22 cellular contexts compared by ENCODE assay signal in genomic region chr3:59496250-59496649, GRCh38.
DNase-seq lines count a peak whose midpoint lies in the region; ATAC-seq, FAIRE-seq and TF ChIP-seq lines count a peak whose summit lies in the region.
"Had no signal": no experiment of that assay in that cellular context is flagged by ENCODE, and none has a peak within 500 bp of the region (broad histone marks: within the 10 kb centered on the region; RNA-seq: fewer than 3 reads in every experiment).

No MANE protein-coding gene starts in this region.

- H4K20me1 ChIP-seq in GM23338 (replicated peaks; ENCODE audit: insufficient read depth) (no peaks in the 10 kb centered on the region), GM12878 (ENCODE audit: control insufficient read depth, insufficient read depth) (no peaks in the 10 kb centered on the region)
- H4K20me1 ChIP-seq: BLaER1 treated with 17β-estradiol and CSF1 and Interleukin-3, amounts not matched to agents 10 nM and 100 nM had no signal

- no peaks in the 10 kb centered on the region for H3K27me3 Mint-ChIP-seq in GM23338 (ENCODE audit: insufficient read depth, low read depth, poor library complexity)
- H3K27me3 Mint-ChIP-seq: CD4-positive, alpha-beta T cell had no signal

- no peaks in the 10 kb centered on the region for H3K27me3 ChIP-seq in GM23338 (ENCODE audit: insufficient read depth)
- no peaks in the 10 kb centered on the region for H3K27me3 ChIP-seq in GM12878 (replicated peaks in 1 of 2; ENCODE audit: control insufficient read depth in 2 of 2, insufficient read depth in 2 of 2, low read length in 1 of 2)
- H3K27me3 ChIP-seq: BE2C; BLaER1 treated with 17β-estradiol and CSF1 and Interleukin-3, amounts not matched to agents 10 nM and 100 nM had no signal

- FAIRE-seq in GM12878 (lab: Jason Lieb, UNC) = no peak
- FAIRE-seq: A204.1, D721Med, G401.6, GM12891 had no signal

- no TSS peak for BruUV-seq in GM12878 (replicated peaks; lab: Mats Ljungman, UMichigan)

- H3K27ac Mint-ChIP-seq in GM23338 = no peak overlapping the region
- H3K27ac Mint-ChIP-seq: CD4-positive, alpha-beta T cell; CD8-positive, alpha-beta T cell had no signal

- H3K9me3 Mint-ChIP-seq in GM23338 = no peaks in the 10 kb centered on the region
- H3K9me3 Mint-ChIP-seq: CD4-positive, alpha-beta T cell; CD8-positive, alpha-beta T cell had no signal

- H3K79me2 ChIP-seq in GM23338 (replicated peaks; ENCODE audit: insufficient read depth) (no peaks in the 10 kb centered on the region), GM12878 (ENCODE audit: control insufficient read depth, insufficient read depth, low read length) (no peaks in the 10 kb centered on the region)

- RAD21 ChIA-PET in GM12878 (lab: Charles Lee; ENCODE audit: unreplicated experiment) = interaction anchor here (1.2 to 1.5 kb wide), 2 partner anchors 30 to 70 kb away, joined by 3 read pairs; no protein-coding TSS in a partner anchor

- no peaks in the 10 kb centered on the region for H3K9me3 ChIP-seq in GM12878 (replicated peaks; ENCODE audit: control insufficient read depth, insufficient read depth, low read length)
- H3K9me3 ChIP-seq: BE2C, Caco-2 had no signal

- ATAC-seq in GM23338 = no peak
- no peak for ATAC-seq in GM12878
- ATAC-seq in HG03521 (IDR thresholded peaks at IDR 0.05; ENCODE audit: unreplicated experiment) = no peak
- ATAC-seq in HG02981 (IDR thresholded peaks at IDR 0.05; ENCODE audit: unreplicated experiment) = no peak
- no peak for ATAC-seq in GM21723 (IDR thresholded peaks at IDR 0.05; ENCODE audit: unreplicated experiment)
- ATAC-seq: CD8-positive, alpha-beta T cell had no signal

- H3K4me2 ChIP-seq in GM23338 (no peak overlapping the region), GM12878 (ENCODE audit: control insufficient read depth, insufficient read depth) (no peak overlapping the region; the same call in 1 of the 2 replicates)

- H3K4me1 Mint-ChIP-seq in GM23338 = no peaks in the 10 kb centered on the region

- TF ChIP-seq RAD21 in GM12878 (IDR thresholded peaks at IDR 0.05; ENCODE audit: insufficient read depth, low read depth, low read length) = no peak

- 34% methylated on average over 5 of the region's 5 CpGs for WGBS in GM12878 (ENCODE audit: insufficient coverage, insufficient replicate concordance, low lambda C conversion rate, missing lambda C conversion rate)

- POLR2A ChIA-PET in GM12878 (lab: Charles Lee) = interaction anchor here (0.6 kb wide), 1 partner anchor 162 kb away, joined by 6 read pairs; no protein-coding TSS in a partner anchor

- no peak for TF ChIP-seq EP300 in GM12878 (IDR thresholded peaks at IDR 0.05; ENCODE audit: borderline replicate concordance in 1 of 2, control insufficient read depth in 1 of 2, low read depth in 2 of 2, low read length in 2 of 2)

- no peaks in the 10 kb centered on the region for H3K9me2 ChIP-seq in GM23338 (ENCODE audit: insufficient read depth)

- H3K4me3 ChIP-seq in GM12865 (ENCODE audit: low read depth, low read length) = no peak overlapping the region
- H3K4me3 ChIP-seq in GM23338 = no peak overlapping the region
- no peak overlapping the region for H3K4me3 ChIP-seq in GM12878
- H3K4me3 ChIP-seq: BLaER1 treated with 17β-estradiol and CSF1 and Interleukin-3, amounts not matched to agents 10 nM and 100 nM had no signal

- H3K27ac ChIP-seq in GM23338 (ENCODE audit: low read depth) = no peak overlapping the region
- H3K27ac ChIP-seq in GM12878 (ENCODE audit: control insufficient read depth, insufficient read depth) = no peak overlapping the region
- H3K27ac ChIP-seq: BLaER1 treated with 17β-estradiol and CSF1 and Interleukin-3, amounts not matched to agents 10 nM and 100 nM; C4-2B had no signal

- peak; percentile 22 for DNase-seq in GM12865 (ENCODE audit: low read depth)
- DNase-seq in GM23338 (ENCODE audit: low spot score) = no peak
- DNase-seq in GM12878 (ENCODE audit: low read depth, low spot score) = no peak
- no peak for DNase-seq in effector CD8-positive, alpha-beta T cell (lab: John Stamatoyannopoulos, UW)
- DNase-seq: 8988T; ACHN; BE2C; Caco-2; Calu3; CD4-positive, alpha-beta T cell; CD8-positive, alpha-beta T cell; DMS79 treated with DMSO at 0.1 percent for 48 hours; GF-D8 had no signal

- no peaks in the 10 kb centered on the region for H3F3A ChIP-seq in GM23338 (replicated peaks; ENCODE audit: low read depth)

- SMC1A ChIA-PET in GM12878 (lab: Charles Lee; ENCODE audit: uncharacterized antibody, unreplicated experiment) = interaction anchor here (0.8 to 1.3 kb wide), 11 partner anchors 10 to 312 kb away, joined by 3 to 5 read pairs (median 4); no protein-coding TSS in a partner anchor

- intact Hi-C loops in GM12878 (cut with micrococcal nuclease; ENCODE audit: unreplicated experiment) = no loop called here

- H3K36me3 ChIP-seq in GM23338 (ENCODE audit: insufficient read depth) (no peaks in the 10 kb centered on the region), GM12878 (ENCODE audit: control insufficient read depth in 2 of 2, insufficient read depth in 2 of 2, low read length in 1 of 2) (no peaks in the 10 kb centered on the region)
- H3K36me3 ChIP-seq: BE2C; BLaER1 treated with 17β-estradiol and CSF1 and Interleukin-3, amounts not matched to agents 10 nM and 100 nM had no signal

- in situ Hi-C loops in GM12878 (cut with MboI) = no loop called here

- H3K4me1 ChIP-seq in GM23338 (ENCODE audit: insufficient read depth) (no peaks in the 10 kb centered on the region), GM12878 (ENCODE audit: control insufficient read depth, insufficient read depth, low read length) (peaks cover 7% of the 10 kb centered on the region; the same call in 1 of the 2 replicates)
- H3K4me1 ChIP-seq: BE2C, Caco-2 had no signal

- no peak overlapping the region for H3K9ac ChIP-seq in GM12878 (ENCODE audit: control insufficient read depth, insufficient read depth, low read length)
- H3K9ac ChIP-seq: BLaER1 treated with 17β-estradiol and CSF1 and Interleukin-3, amounts not matched to agents 10 nM and 100 nM had no signal

- CTCF ChIA-PET in GM12878 (lab: Yijun Ruan, JAX) = interaction anchor here (1.1 kb wide), 1 partner anchor 15 kb away, joined by 3 read pairs; no protein-coding TSS in a partner anchor

- TF ChIP-seq POLR2A in GM12878 (IDR thresholded peaks at IDR 0.05; ENCODE audit: low read depth, low read length) = no peak

- TF ChIP-seq CTCF in GM12865 (IDR thresholded peaks at IDR 0.05; ENCODE audit: insufficient read depth, low read depth, low read length, missing control alignments) (no peak), GM23338 (conservative IDR thresholded peaks at IDR 0.05; ENCODE audit: low read depth in 2 of 2) (no peak), GM12878 (IDR thresholded peaks at IDR 0.05 in 2 of 3, conservative IDR thresholded peaks at IDR 0.05 in 1 of 3; ENCODE audit: control insufficient read depth in 2 of 3, extremely low read depth in 1 of 3, insufficient read depth in 1 of 3, low read depth in 3 of 3, low read length in 3 of 3) (no peak)

- no peaks in the 10 kb centered on the region for H3K36me3 Mint-ChIP-seq in GM23338 (ENCODE audit: low read depth)
- H3K36me3 Mint-ChIP-seq: CD8-positive, alpha-beta T cell had no signal

- no peak overlapping the region for H3K4me3 Mint-ChIP-seq in GM23338
- H3K4me3 Mint-ChIP-seq: CD4-positive, alpha-beta T cell; CD8-positive, alpha-beta T cell had no signal

- H2AFZ ChIP-seq in GM23338 (peak overlapping the region; percentile 24; the same call in 1 of the 2 replicates), GM12878 (ENCODE audit: control insufficient read depth, low read depth, low read length) (no peak overlapping the region)

TF ChIP-seq in GM23338, 12 proteins besides CTCF, POLR2A, EP300 and RAD21 (continues in another document):
- TF ChIP-seq ZNF331 (CRISPR knock-in tag; IDR thresholded peaks at IDR 0.05; ENCODE audit: low read depth) = no peak

TF ChIP-seq in GM12878, 131 proteins besides CTCF, POLR2A, EP300 and RAD21:
- 0 out of 2 replicates have a peak, but pooled peaks have one; percentile 39 for TF ChIP-seq MEF2A (IDR thresholded peaks at IDR 0.05; ENCODE audit: insufficient read depth, low read depth, low read length)
- TF ChIP-seq RELB (IDR thresholded peaks at IDR 0.05; ENCODE audit: low read depth) = no peak
- TF ChIP-seq, protein P1, sequence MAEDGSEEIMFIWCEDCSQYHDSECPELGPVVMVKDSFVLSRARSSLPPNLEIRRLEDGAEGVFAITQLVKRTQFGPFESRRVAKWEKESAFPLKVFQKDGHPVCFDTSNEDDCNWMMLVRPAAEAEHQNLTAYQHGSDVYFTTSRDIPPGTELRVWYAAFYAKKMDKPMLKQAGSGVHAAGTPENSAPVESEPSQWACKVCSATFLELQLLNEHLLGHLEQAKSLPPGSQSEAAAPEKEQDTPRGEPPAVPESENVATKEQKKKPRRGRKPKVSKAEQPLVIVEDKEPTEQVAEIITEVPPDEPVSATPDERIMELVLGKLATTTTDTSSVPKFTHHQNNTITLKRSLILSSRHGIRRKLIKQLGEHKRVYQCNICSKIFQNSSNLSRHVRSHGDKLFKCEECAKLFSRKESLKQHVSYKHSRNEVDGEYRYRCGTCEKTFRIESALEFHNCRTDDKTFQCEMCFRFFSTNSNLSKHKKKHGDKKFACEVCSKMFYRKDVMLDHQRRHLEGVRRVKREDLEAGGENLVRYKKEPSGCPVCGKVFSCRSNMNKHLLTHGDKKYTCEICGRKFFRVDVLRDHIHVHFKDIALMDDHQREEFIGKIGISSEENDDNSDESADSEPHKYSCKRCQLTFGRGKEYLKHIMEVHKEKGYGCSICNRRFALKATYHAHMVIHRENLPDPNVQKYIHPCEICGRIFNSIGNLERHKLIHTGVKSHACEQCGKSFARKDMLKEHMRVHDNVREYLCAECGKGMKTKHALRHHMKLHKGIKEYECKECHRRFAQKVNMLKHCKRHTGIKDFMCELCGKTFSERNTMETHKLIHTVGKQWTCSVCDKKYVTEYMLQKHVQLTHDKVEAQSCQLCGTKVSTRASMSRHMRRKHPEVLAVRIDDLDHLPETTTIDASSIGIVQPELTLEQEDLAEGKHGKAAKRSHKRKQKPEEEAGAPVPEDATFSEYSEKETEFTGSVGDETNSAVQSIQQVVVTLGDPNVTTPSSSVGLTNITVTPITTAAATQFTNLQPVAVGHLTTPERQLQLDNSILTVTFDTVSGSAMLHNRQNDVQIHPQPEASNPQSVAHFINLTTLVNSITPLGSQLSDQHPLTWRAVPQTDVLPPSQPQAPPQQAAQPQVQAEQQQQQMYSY (CRISPR knock-in tag; IDR thresholded peaks at IDR 0.05) = no peak
- TF ChIP-seq RUNX3 (IDR thresholded peaks at IDR 0.05; ENCODE audit: low read length) = peak; percentile 18
